Comparison of ENCODE assay signal across 9 cellular contexts in genomic region chr10:99233680-99234018, GRCh38.
A peak's percentile ranks its signal among the peaks of the same experiment; 100 is the strongest.
DNase-seq lines count a peak whose midpoint lies in the region; ATAC-seq and TF ChIP-seq lines count a peak whose summit lies in the region.
"Had no signal": no experiment of that assay in that cellular context is flagged by ENCODE, and none has a peak within 500 bp of the region (broad histone marks: within the 10 kb centered on the region; RNA-seq: fewer than 3 reads in every experiment).

No MANE protein-coding gene starts in this region.

- H3K9me3 Mint-ChIP-seq in stimulated activated naive CD8-positive, alpha-beta T cell treated with anti-CD3 and anti-CD28 coated beads, Interleukin-15, Interleukin-2, amounts not matched to agents 100 ng/mL and 50 ng/mL, for 24 hours, result no peaks in the 10 kb centered on the region

- H3K4me3 Mint-ChIP-seq in stimulated activated naive CD8-positive, alpha-beta T cell treated with anti-CD3 and anti-CD28 coated beads, Interleukin-15, Interleukin-2, amounts not matched to agents 100 ng/mL and 50 ng/mL, for 24 hours, result peak overlapping the region; percentile 56

- peaks cover 8% of the 10 kb centered on the region for H3K4me1 ChIP-seq in mucosa of stomach (ENCODE audit: control insufficient read depth, insufficient read depth, low read length)

- H3K27me3 Mint-ChIP-seq in stimulated activated naive CD8-positive, alpha-beta T cell treated with anti-CD3 and anti-CD28 coated beads, Interleukin-15, Interleukin-2, amounts not matched to agents 100 ng/mL and 50 ng/mL, for 24 hours, result peaks cover 90% of the 10 kb centered on the region

- no peaks in the 10 kb centered on the region for H3K36me3 Mint-ChIP-seq in stimulated activated naive CD8-positive, alpha-beta T cell treated with anti-CD3 and anti-CD28 coated beads, Interleukin-15, Interleukin-2, amounts not matched to agents 100 ng/mL and 50 ng/mL, for 24 hours (ENCODE audit: low read depth)

- peak overlapping the region; percentile 30 for H3K27ac ChIP-seq in caudate nucleus (ENCODE audit: low read depth, low read length)
- H3K27ac ChIP-seq in WERI-Rb-1, result no peak overlapping the region
- H3K27ac ChIP-seq: HL-60 had no signal

- H3K27me3 ChIP-seq in mucosa of stomach (ENCODE audit: control insufficient read depth, insufficient read depth, low read length) (peaks cover 70% of the 10 kb centered on the region), WERI-Rb-1 (ENCODE audit: insufficient read depth, low read depth, severe bottlenecking) (peaks cover 98% of the 10 kb centered on the region)

- H3K9me3 ChIP-seq in mucosa of stomach (ENCODE audit: control insufficient read depth, low read length) (no peaks in the 10 kb centered on the region), WERI-Rb-1 (ENCODE audit: severe bottlenecking) (no peaks in the 10 kb centered on the region)

- H3K9ac ChIP-seq in mucosa of stomach (ENCODE audit: low read length), result peak overlapping the region; percentile 11

- peaks cover 26% of the 10 kb centered on the region for H3K4me1 Mint-ChIP-seq in stimulated activated naive CD8-positive, alpha-beta T cell treated with anti-CD3 and anti-CD28 coated beads, Interleukin-15, Interleukin-2, amounts not matched to agents 100 ng/mL and 50 ng/mL, for 24 hours (ENCODE audit: low read depth)

- no peak for ATAC-seq in stimulated activated naive CD8-positive, alpha-beta T cell treated with anti-CD3 and anti-CD28 coated beads, Interleukin-15, Interleukin-2, amounts not matched to agents 100 U/mL and 50 U/mL, for 24 hours

- H3K36me3 ChIP-seq in mucosa of stomach (ENCODE audit: control insufficient read depth, insufficient read depth, low read length), result no peaks in the 10 kb centered on the region
- H3K36me3 ChIP-seq in WERI-Rb-1, result no peaks in the 10 kb centered on the region

- no peak overlapping the region for H3K4me3 ChIP-seq in mucosa of stomach (ENCODE audit: low read length)
- no peak overlapping the region for H3K4me3 ChIP-seq in WERI-Rb-1 (ENCODE audit: low read depth, low read length)

- no peak for DNase-seq in stimulated activated naive CD8-positive, alpha-beta T cell treated with anti-CD3 and anti-CD28 coated beads, Interleukin-15, Interleukin-2, amounts not matched to agents 100 U/mL and 50 U/mL, for 24 hours
- DNase-seq in caudate nucleus (lab: John Stamatoyannopoulos, UW), result no peak
- DNase-seq in WERI-Rb-1, result no peak
- DNase-seq in T-helper 9 cell, result no peak
- DNase-seq in activated CD8-positive, alpha-beta memory T cell treated with anti-CD3 and anti-CD28 coated beads, Interleukin-2, amount 50 U/mL, for 4 hours, result no peak
- no peak for DNase-seq in NCI-H2107 (lab: John Stamatoyannopoulos, UW)

- no peak overlapping the region for H3K27ac Mint-ChIP-seq in stimulated activated naive CD8-positive, alpha-beta T cell treated with anti-CD3 and anti-CD28 coated beads, Interleukin-15, Interleukin-2, amounts not matched to agents 100 ng/mL and 50 ng/mL, for 24 hours

- no peak for TF ChIP-seq CTCF in WERI-Rb-1 (IDR thresholded peaks at IDR 0.05; ENCODE audit: low read depth, low read length)
